8 cellular contexts compared by ENCODE assay signal in the genomic region with DNA sequence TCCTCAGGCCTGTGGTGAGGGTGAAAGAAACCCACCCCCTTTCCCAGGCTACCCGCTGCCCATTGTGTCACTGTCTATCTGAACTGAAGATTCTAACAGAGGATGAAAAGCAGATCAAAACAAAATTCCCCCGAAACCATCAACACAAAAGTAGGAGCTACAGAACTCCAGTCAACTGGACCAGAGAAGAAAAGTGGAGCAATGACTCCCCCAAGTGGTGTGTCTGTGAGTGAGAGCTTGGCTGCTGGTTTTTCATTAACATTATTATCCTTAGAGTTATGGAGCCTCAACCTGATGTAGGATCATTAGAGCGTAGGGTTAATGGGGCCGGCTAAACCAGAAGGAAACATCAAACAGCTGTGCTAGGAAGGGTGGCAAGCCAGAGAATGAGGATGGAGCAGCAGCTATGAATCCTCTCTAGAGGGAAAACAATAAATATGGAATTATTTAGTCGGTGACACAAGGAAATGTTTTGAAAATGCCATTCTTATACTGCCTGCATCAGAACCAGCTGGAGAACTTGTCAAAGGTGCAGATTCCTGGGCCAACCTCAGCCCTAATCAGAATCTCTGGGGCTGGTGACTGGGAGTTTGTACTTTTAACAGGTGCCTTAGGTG. TPM values are rescaled to one million over a fixed set of nuclear protein-coding genes. Genes with fewer than 3 reads are reported as not detected.
A peak's percentile ranks its signal among the peaks of the same experiment; 100 is the strongest.
DNase-seq lines count a peak whose midpoint lies in the region; ATAC-seq and TF ChIP-seq lines count a peak whose summit lies in the region.

No MANE protein-coding gene starts in this region.

- H3K27ac ChIP-seq in BLaER1 (peak overlapping the region; percentile 84), OCI-LY7 (ENCODE audit: low read depth, low read length, poor library complexity, severe bottlenecking) (no peak overlapping the region)

- DNase-seq in HFF-Myc (ENCODE audit: extremely low read depth, low read depth) (peak; percentile 36), OCI-LY7 (ENCODE audit: low spot score) (peak; percentile 10), erythroblast (lab: John Stamatoyannopoulos, UW) (peak; percentile 17 to 56), myocyte (ENCODE audit: low read depth) (peak; percentile 92), GOT3 (lab: John Stamatoyannopoulos, UW) (no peak)

- no peak overlapping the region for H3K4me3 Mint-ChIP-seq in activated T-helper 17 cell treated with anti-CD3 and anti-CD28 coated beads, Interleukin-2, amount 50 U/mL, for 72 hours

- no peaks in the 10 kb centered on the region for H3K27me3 ChIP-seq in BLaER1

- H3K4me2 ChIP-seq in BLaER1 (peak overlapping the region; percentile 85), OCI-LY7 (ENCODE audit: low read length) (no peak overlapping the region)

- no peak overlapping the region for H3K27ac Mint-ChIP-seq in activated T-helper 17 cell treated with anti-CD3 and anti-CD28 coated beads, Interleukin-2, amount 50 U/mL, for 72 hours

- H3K4me3 ChIP-seq in BLaER1 (peak overlapping the region; percentile 48), HFF-Myc (replicated peaks; ENCODE audit: low read depth, low read length) (no peak overlapping the region), OCI-LY7 (ENCODE audit: low read depth, low read length, poor library complexity, severe bottlenecking) (no peak overlapping the region)

- POLR2A ChIA-PET in OCI-LY7 (lab: Charles Lee), result interaction anchor here (0.5 to 1.1 kb wide), 3 partner anchors 9 to 352 kb away, joined by 3 to 4 read pairs (median 4); no protein-coding TSS in a partner anchor

- ATAC-seq in HG02973 (IDR thresholded peaks at IDR 0.05; ENCODE audit: unreplicated experiment), result no peak
- no peak for ATAC-seq in activated T-helper 17 cell treated with anti-CD3 and anti-CD28 coated beads, Interleukin-2, amount 50 U/mL, for 72 hours (replicated peaks)

- H3K9me3 Mint-ChIP-seq in activated T-helper 17 cell treated with anti-CD3 and anti-CD28 coated beads, Interleukin-2, amount 50 U/mL, for 72 hours, result no peaks in the 10 kb centered on the region

- no TSS peak for BruUV-seq in OCI-LY7 (replicated peaks; lab: Mats Ljungman, UMichigan)

- peak overlapping the region; percentile 73; the same call in 1 of the 2 replicates for H3K9ac ChIP-seq in BLaER1

- H3K27me3 Mint-ChIP-seq in activated T-helper 17 cell treated with anti-CD3 and anti-CD28 coated beads, Interleukin-2, amount 50 U/mL, for 72 hours, result peaks cover 16% of the 10 kb centered on the region

- H3K4me1 Mint-ChIP-seq in activated T-helper 17 cell treated with anti-CD3 and anti-CD28 coated beads, Interleukin-2, amount 50 U/mL, for 72 hours, result peaks cover 10% of the 10 kb centered on the region

- H4K20me1 ChIP-seq in BLaER1, result no peaks in the 10 kb centered on the region
- H4K20me1 ChIP-seq in OCI-LY7 (ENCODE audit: insufficient read depth, low read length), result no peaks in the 10 kb centered on the region

- H3K36me3 ChIP-seq in BLaER1 (no peaks in the 10 kb centered on the region), OCI-LY7 (ENCODE audit: insufficient read depth, low read length) (no peaks in the 10 kb centered on the region)

- no peaks in the 10 kb centered on the region for H3K79me2 ChIP-seq in OCI-LY7 (ENCODE audit: insufficient read depth, low read depth, low read length)

- H3K4me1 ChIP-seq in BLaER1 (peaks cover 48% of the 10 kb centered on the region), OCI-LY7 (ENCODE audit: insufficient read depth, low read length, poor library complexity, severe bottlenecking) (no peaks in the 10 kb centered on the region)

- no peaks in the 10 kb centered on the region for H3K36me3 Mint-ChIP-seq in activated T-helper 17 cell treated with anti-CD3 and anti-CD28 coated beads, Interleukin-2, amount 50 U/mL, for 72 hours (ENCODE audit: low read depth)

- TF ChIP-seq CTCF in HFF-Myc (IDR thresholded peaks at IDR 0.05; ENCODE audit: low read depth, low read length, missing control alignments), result peak; percentile 58
- TF ChIP-seq CTCF in OCI-LY7 (conservative IDR thresholded peaks at IDR 0.05; ENCODE audit: low read length), result peak; percentile 70

- H3K9me2 ChIP-seq in OCI-LY7 (ENCODE audit: insufficient read depth, low read length), result no peaks in the 10 kb centered on the region

- CTCF ChIA-PET in OCI-LY7 (lab: Charles Lee; ENCODE audit: unreplicated experiment), result no interaction called here

- H3K9me3 ChIP-seq in BLaER1 (peaks cover 8% of the 10 kb centered on the region; the same call in 1 of the 2 replicates), OCI-LY7 (ENCODE audit: low read length) (no peaks in the 10 kb centered on the region)

- intact Hi-C loops in OCI-LY7 (cut with micrococcal nuclease; ENCODE audit: unreplicated experiment), result no loop called here

- H2AFZ ChIP-seq in OCI-LY7 (ENCODE audit: low read length), result no peak overlapping the region

- no peak for TF ChIP-seq POLR2A in erythroblast (IDR thresholded peaks at IDR 0.05; ENCODE audit: low read length)

RNA-seq across cellular contexts. Expression of a gene that starts 38.3 kb away (rescaled TPM):
- total RNA-seq in OCI-LY7 (2014; rRNA removed; shearing (Covaris generic)), result 66.4 and 75.7 TPM in 2 replicates
- 162 and 167 TPM in 2 replicates for total RNA-seq in OCI-LY7 (2022)
- 151 and 157 TPM in 2 replicates for total RNA-seq in myocyte
- polyA plus RNA-seq in myocyte (2012), result 239 TPM
- 100 to 1,000 TPM in 1 of 2 donors, 10 to 100 TPM in 1; 54.1 to 125 TPM for total RNA-seq in activated T-helper 17 cell treated with anti-CD3 and anti-CD28 coated beads, Interleukin-2, amount 50 U/mL, for 72 hours
